ENCODE assay signal across 8 cellular contexts in genomic region chr1:24910751-24911650, GRCh38. TPM values are rescaled to one million over a fixed set of nuclear protein-coding genes. Genes with fewer than 3 reads are reported as not detected.
A peak's percentile ranks its signal among the peaks of the same experiment; 100 is the strongest.
DNase-seq lines count a peak whose midpoint lies in the region; ATAC-seq, FAIRE-seq and TF ChIP-seq lines count a peak whose summit lies in the region.

No MANE protein-coding gene starts in this region.

- H3K36me3 ChIP-seq in body of pancreas (replicated peaks in 1 of 2; ENCODE audit: insufficient read depth in 1 of 2, low read depth in 2 of 2) (no peaks in the 10 kb centered on the region), spleen (peaks cover 0 to 100% (median 45%) of the 10 kb centered on the region in 6 donors)

- intact Hi-C loops in body of pancreas (cut with DNase I) = no loop called here
- intact Hi-C loops in spleen (cut with DNase I; ENCODE audit: low total_unique reads) = loop anchor here (10.0 kb wide), 1 partner anchor 56 kb away; no protein-coding TSS in a partner anchor

- TF ChIP-seq CTCF in body of pancreas (IDR thresholded peaks at IDR 0.05) = no peak
- no peak for TF ChIP-seq CTCF in spleen (IDR thresholded peaks at IDR 0.05 in 8 of 11, conservative IDR thresholded peaks at IDR 0.05 in 3 of 11)

- H3K4me1 ChIP-seq in body of pancreas = no peaks in the 10 kb centered on the region
- peaks cover under 1 to 88% (median 49%) of the 10 kb centered on the region in 6 donors for H3K4me1 ChIP-seq in spleen

- peak; percentile 54 for FAIRE-seq in GM12891 (lab: Jason Lieb, UNC)

- H3K27me3 ChIP-seq in body of pancreas (no peaks in the 10 kb centered on the region), spleen (replicated peaks in 1 of 7) (no peaks in the 10 kb centered on the region)

- H3K4me3 ChIP-seq in body of pancreas (no peak overlapping the region), spleen (peak overlapping the region in 1 of 8 donors; percentile 32)

- H3K27ac ChIP-seq in body of pancreas (peak overlapping the region in 1 of 4 donors; percentile 8), spleen (peak overlapping the region; percentile 27 to 90 (median 73))

- 76 to 77% methylated on average over 20 of the region's 20 CpGs for WGBS in body of pancreas, 2 donors
- WGBS in spleen, 5 donors = 73 to 81% (median 79%) methylated on average over 20 of the region's 20 CpGs

- DNase-seq in GM12891 (ENCODE audit: insufficient read length, low spot score) (no peak), body of pancreas (peak in 1 of 4 donors; percentile 52), spleen (peak; percentile 91), Ammon's horn (ENCODE audit: low spot score) (no peak), NCI-H1092 treated with DMSO at 0.1 percent for 48 hours (lab: John Stamatoyannopoulos, UW) (no peak)
- DNase-seq in activated CD4-positive, CD25-positive, alpha-beta regulatory T cell treated with anti-CD3 and anti-CD28 coated beads, Interleukin-2, amount 50 U/mL, for 72 hours = peak; percentile 56

- TF ChIP-seq POLR2A in GM12891 (IDR thresholded peaks at IDR 0.05; ENCODE audit: low read depth, low read length) (peak; percentile 45), body of pancreas (IDR thresholded peaks at IDR 0.05) (peak in 2 of 3 donors; percentile 32 to 46), spleen (IDR thresholded peaks at IDR 0.05) (peak in 2 of 3 donors; percentile 36 to 80)

- ATAC-seq in body of pancreas (no peak), GM21528 (IDR thresholded peaks at IDR 0.05; ENCODE audit: low FRiP score, unreplicated experiment) (no peak), GM18520 (IDR thresholded peaks at IDR 0.05; ENCODE audit: unreplicated experiment) (no peak)

- H3K9me3 ChIP-seq in body of pancreas (no peaks in the 10 kb centered on the region), spleen (no peaks in the 10 kb centered on the region)

TF ChIP-seq in GM12891, 5 proteins besides CTCF, POLR2A, EP300 and RAD21:
- TF ChIP-seq SPI1 (IDR thresholded peaks at IDR 0.05; ENCODE audit: low read depth, low read length) (no peak), POLR2AphosphoS5 (IDR thresholded peaks at IDR 0.05; ENCODE audit: low read depth, low read length) (0 out of 2 replicates have a peak, but pooled peaks have one; percentile 41)

RNA-seq across cellular contexts. Expression of gene RUNX3, which starts 19.1 kb away (rescaled TPM):
- 82.2 TPM for polyA plus RNA-seq in GM12891 (2012; ENCODE audit: low read depth, missing spikeins)
- under 1 TPM in 1 of 2 donors, not detected in 1; 0.26 TPM for total RNA-seq in body of pancreas
- total RNA-seq in spleen = 10 to 100 TPM; 38.1 to 76.3 (median 52.3) TPM
- 10 to 100 TPM; 17.3 to 22.1 (median 18.2) TPM for polyA plus RNA-seq in spleen

Comparison
In these comparisons a context has a peak if more than half of its experiments do, and no peak if none do; other contexts are left out.
1. DNase-seq: peak in activated CD4-positive, CD25-positive, alpha-beta regulatory T cell treated with anti-CD3 and anti-CD28 coated beads, Interleukin-2, amount 50 U/mL, for 72 hours (single experiment) and spleen (single experiment); none in GM12891 (single experiment), Ammon's horn (single experiment) and NCI-H1092 treated with DMSO at 0.1 percent for 48 hours (single experiment).
2. RNA of gene RUNX3, which starts 19.1 kb away (total RNA-seq): 38.1 to 76.3 TPM in spleen; 0.26 TPM in body of pancreas; every median in the first group is over 10 times any median in the second.
3. Peak in every context shown above with its lines, with median percentiles within 50 percentile points of each other: POLR2A ChIP-seq.